Comparison of ENCODE assay signal across 9 cellular contexts in the genomic region with DNA sequence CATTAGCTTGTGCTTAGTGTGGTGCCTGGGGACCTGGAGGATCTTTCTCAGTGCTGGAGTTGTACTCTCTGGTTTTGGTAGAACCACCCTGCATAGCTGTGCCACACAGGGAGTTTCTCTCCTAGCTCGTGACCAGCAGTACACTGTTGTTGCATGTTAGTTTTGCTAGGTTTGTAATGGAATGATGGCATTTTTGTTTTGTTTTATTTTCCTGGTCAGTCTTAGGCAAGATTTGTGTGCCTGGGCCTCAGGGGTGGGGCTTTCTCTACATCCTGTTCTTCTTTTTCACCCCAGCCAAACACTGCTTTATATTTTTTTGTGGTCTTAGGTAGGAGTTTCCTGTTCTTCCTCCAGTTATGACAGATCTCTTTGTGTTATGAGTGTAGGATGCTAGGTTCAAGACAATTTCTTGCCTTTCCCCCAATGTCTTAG.
A peak's percentile ranks its signal among the peaks of the same experiment; 100 is the strongest.
DNase-seq lines count a peak whose midpoint lies in the region; ATAC-seq, FAIRE-seq and TF ChIP-seq lines count a peak whose summit lies in the region.
"Had no signal": no experiment of that assay in that cellular context is flagged by ENCODE, and none has a peak within 500 bp of the region (broad histone marks: within the 10 kb centered on the region; RNA-seq: fewer than 3 reads in every experiment).

No MANE protein-coding gene starts in this region.

- no peaks in the 10 kb centered on the region for H3K9me1 ChIP-seq in IMR-90 (ENCODE audit: insufficient read depth, low read length)

- no peak overlapping the region; the same call in 1 of the 2 replicates for H4K5ac ChIP-seq in IMR-90 (ENCODE audit: low read depth, low read length)

- no peaks in the 10 kb centered on the region for H3K4me1 ChIP-seq in IMR-90 (ENCODE audit: control insufficient read depth, insufficient read depth, low read length)
- H3K4me1 ChIP-seq in effector memory CD4-positive, alpha-beta T cell (ENCODE audit: control insufficient read depth, insufficient read depth, low read length, poor library complexity, severe bottlenecking) = peaks cover 5% of the 10 kb centered on the region

- no peak overlapping the region for H2AK5ac ChIP-seq in IMR-90 (ENCODE audit: low read depth, low read length)

- no peaks in the 10 kb centered on the region for H4K20me1 ChIP-seq in IMR-90 (ENCODE audit: insufficient read depth, low read length)

- peaks cover 3% of the 10 kb centered on the region; the same call in 1 of the 2 replicates for H3K9me3 ChIP-seq in IMR-90 (ENCODE audit: control insufficient read depth, insufficient read depth, low read length)
- no peaks in the 10 kb centered on the region for H3K9me3 ChIP-seq in effector memory CD4-positive, alpha-beta T cell (ENCODE audit: control insufficient read depth, low read length)

- no peaks in the 10 kb centered on the region for H3K27me3 ChIP-seq in IMR-90 (ENCODE audit: control insufficient read depth, insufficient read depth, low read length)
- no peaks in the 10 kb centered on the region for H3K27me3 ChIP-seq in effector memory CD4-positive, alpha-beta T cell (replicated peaks; ENCODE audit: control insufficient read depth, insufficient read depth, low read length, poor library complexity, severe bottlenecking)

- DNase-seq in GM12891 (ENCODE audit: insufficient read length, low spot score) = no peak
- no peak for DNase-seq in IMR-90
- DNase-seq in effector memory CD4-positive, alpha-beta T cell = no peak
- DNase-seq in NCI-H748 treated with DMSO at 0.1 percent for 48 hours (lab: John Stamatoyannopoulos, UW) = no peak
- no peak for DNase-seq in urothelium cell line (ENCODE audit: low spot score)
- no peak for DNase-seq in omental fat pad (ENCODE audit: low spot score)
- no peak for DNase-seq in posterior vena cava (ENCODE audit: low spot score)

- H3K23ac ChIP-seq in IMR-90 (ENCODE audit: low read depth, low read length) = no peak overlapping the region

- no peak for TF ChIP-seq CTCF in IMR-90 (conservative IDR thresholded peaks at IDR 0.05; ENCODE audit: low read depth, low read length)
- TF ChIP-seq CTCF in omental fat pad (IDR thresholded peaks at IDR 0.05) = no peak

- H3K36me3 ChIP-seq in IMR-90 (ENCODE audit: control insufficient read depth, insufficient read depth, low read length) = no peaks in the 10 kb centered on the region
- no peaks in the 10 kb centered on the region for H3K36me3 ChIP-seq in effector memory CD4-positive, alpha-beta T cell (ENCODE audit: control insufficient read depth, insufficient read depth, low read length)

- H4K8ac ChIP-seq in IMR-90 (ENCODE audit: low read depth in 2 of 2, low read length in 2 of 2) = peak overlapping the region in 1 of 2 experiments; percentile 32; a peak in 1 of 4 replicates

- BruUV-seq in IMR-90 (replicated peaks; lab: Mats Ljungman, UMichigan) = no TSS peak

- peak overlapping the region; percentile 2; the same call in 1 of the 2 replicates for H2BK20ac ChIP-seq in IMR-90 (ENCODE audit: low read depth, low read length)

- no peak for TF ChIP-seq RAD21 in IMR-90 (IDR thresholded peaks at IDR 0.05; ENCODE audit: low read length)

- intact Hi-C loops in IMR-90 (cut with micrococcal nuclease) = no loop called here
- intact Hi-C loops in posterior vena cava (cut with DNase I) = no loop called here

- CTCF ChIA-PET in IMR-90 (lab: Yijun Ruan, JAX) = interaction anchor here (0.6 to 0.9 kb wide), 3 partner anchors 11 to 156 kb away, joined by 3 to 4 read pairs (median 3); no protein-coding TSS in a partner anchor

- H2BK15ac ChIP-seq in IMR-90 (ENCODE audit: low read depth, low read length) = peak overlapping the region; percentile 10; the same call in 1 of the 3 replicates

- H3K56ac ChIP-seq in IMR-90 (ENCODE audit: extremely low read depth, insufficient read depth, low read length) = no peak overlapping the region

- H3K18ac ChIP-seq in IMR-90 (ENCODE audit: low read depth, low read length) = peak overlapping the region; percentile 4; the same call in 1 of the 2 replicates

- no peak overlapping the region for H2BK5ac ChIP-seq in IMR-90 (ENCODE audit: low read depth, low read length, poor library complexity, severe bottlenecking)

- no peak for TF ChIP-seq POLR2A in GM12891 (IDR thresholded peaks at IDR 0.05; ENCODE audit: low read depth, low read length)
- no peak for TF ChIP-seq POLR2A in IMR-90 (IDR thresholded peaks at IDR 0.05; ENCODE audit: low read depth, low read length)

- no peak overlapping the region for H3K9ac ChIP-seq in IMR-90 (ENCODE audit: low read depth, low read length)

- no peaks in the 10 kb centered on the region for H3K79me1 ChIP-seq in IMR-90 (ENCODE audit: low read depth in 1 of 2, low read length in 2 of 2)

- in situ Hi-C loops in IMR-90 (cut with MboI; ENCODE audit: low sequenced_read_pairs) = no loop called here

- POLR2A ChIA-PET in IMR-90 (lab: Charles Lee; ENCODE audit: unreplicated experiment) = no interaction called here

- no peak overlapping the region for H3K27ac ChIP-seq in IMR-90 (ENCODE audit: insufficient read depth, low read length)
- no peak overlapping the region for H3K27ac ChIP-seq in effector memory CD4-positive, alpha-beta T cell (ENCODE audit: insufficient read depth, low read length, poor library complexity, severe bottlenecking)

- no peak overlapping the region for H4K91ac ChIP-seq in IMR-90 (ENCODE audit: insufficient read depth, low read depth, low read length)

- dilution Hi-C loops in IMR-90 (cut with HindIII; ENCODE audit: low sequenced_read_pairs, unreplicated experiment) = no loop called here

- no peak overlapping the region for H3K4me3 ChIP-seq in IMR-90 (ENCODE audit: insufficient read depth, low read depth, low read length)
- peak overlapping the region; percentile 6 for H3K4me3 ChIP-seq in effector memory CD4-positive, alpha-beta T cell (ENCODE audit: insufficient read depth, low read depth, low read length, poor library complexity, severe bottlenecking)

- no CpG with 5 or more reads among the region's 1 CpG for WGBS in IMR-90 (ENCODE audit: extremely low coverage in 2 of 2, insufficient read length in 1 of 2), 2 experiments

- H3K4ac ChIP-seq in IMR-90 (ENCODE audit: low read depth, low read length) = no peak overlapping the region

- 0 out of 2 replicates have a peak overlapping the region, but pooled peaks have one; percentile 6 for H2BK120ac ChIP-seq in IMR-90 (ENCODE audit: low read depth, low read length)

- H3K4me2 ChIP-seq in IMR-90 (ENCODE audit: low read depth, low read length) = no peak overlapping the region

- no peak overlapping the region; the same call in 1 of the 2 replicates for H3K14ac ChIP-seq in IMR-90 (replicated peaks; ENCODE audit: low read depth, low read length)

- H2AK9ac ChIP-seq in IMR-90 (replicated peaks; ENCODE audit: low read depth, low read length, poor library complexity) = no peak overlapping the region

- FAIRE-seq in GM12891 (lab: Jason Lieb, UNC) (peak; percentile 47), urothelium cell line (lab: Jason Lieb, UNC) (no peak)

- peak overlapping the region; percentile 5 for H2AFZ ChIP-seq in IMR-90 (replicated peaks; ENCODE audit: low read length, poor library complexity)

- ATAC-seq in GM21526 (IDR thresholded peaks at IDR 0.05; ENCODE audit: low FRiP score, unreplicated experiment) (peak; percentile 98), IMR-90 (ENCODE audit: low read depth) (no peak; the same call in 1 of the 2 replicates), omental fat pad (ENCODE audit: low FRiP score) (no peak)
- ATAC-seq: HCT116 had no signal

TF ChIP-seq in GM12891, 5 proteins besides CTCF, POLR2A, EP300 and RAD21:
- peak; percentile 30 for TF ChIP-seq SPI1 (IDR thresholded peaks at IDR 0.05; ENCODE audit: low read depth, low read length)
- no peak for TF ChIP-seq PAX5 (IDR thresholded peaks at IDR 0.05; ENCODE audit: insufficient read depth, low read length, severe bottlenecking)
TF ChIP-seq in GM12891: peak in this region for 1.

TF ChIP-seq in IMR-90, 13 proteins besides CTCF, POLR2A, EP300 and RAD21:
- TF ChIP-seq CEBPB (IDR thresholded peaks at IDR 0.05; ENCODE audit: low read depth, low read length) (no peak), SMC3 (IDR thresholded peaks at IDR 0.05; ENCODE audit: low read depth, low read length) (no peak), NFE2L2 (IDR thresholded peaks at IDR 0.05; ENCODE audit: low read depth, low read length) (no peak), CHD1 (IDR thresholded peaks at IDR 0.05; ENCODE audit: low read depth, low read length) (no peak), MAZ (IDR thresholded peaks at IDR 0.05; ENCODE audit: borderline replicate concordance, low read depth, low read length) (no peak), FOS (IDR thresholded peaks at IDR 0.05; ENCODE audit: low read depth, low read length) (no peak), RFX5 (IDR thresholded peaks at IDR 0.05; ENCODE audit: low read depth, low read length) (no peak), BHLHE40 (IDR thresholded peaks at IDR 0.05; ENCODE audit: low read depth, low read length) (no peak), MAFK (IDR thresholded peaks at IDR 0.05; ENCODE audit: low read depth, low read length) (no peak), RCOR1 (IDR thresholded peaks at IDR 0.05; ENCODE audit: insufficient replicate concordance, low read length) (no peak), MXI1 (IDR thresholded peaks at IDR 0.05; ENCODE audit: borderline replicate concordance, low read depth, low read length) (no peak)
- TF ChIP-seq, protein P1, sequence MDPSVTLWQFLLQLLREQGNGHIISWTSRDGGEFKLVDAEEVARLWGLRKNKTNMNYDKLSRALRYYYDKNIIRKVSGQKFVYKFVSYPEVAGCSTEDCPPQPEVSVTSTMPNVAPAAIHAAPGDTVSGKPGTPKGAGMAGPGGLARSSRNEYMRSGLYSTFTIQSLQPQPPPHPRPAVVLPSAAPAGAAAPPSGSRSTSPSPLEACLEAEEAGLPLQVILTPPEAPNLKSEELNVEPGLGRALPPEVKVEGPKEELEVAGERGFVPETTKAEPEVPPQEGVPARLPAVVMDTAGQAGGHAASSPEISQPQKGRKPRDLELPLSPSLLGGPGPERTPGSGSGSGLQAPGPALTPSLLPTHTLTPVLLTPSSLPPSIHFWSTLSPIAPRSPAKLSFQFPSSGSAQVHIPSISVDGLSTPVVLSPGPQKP (IDR thresholded peaks at IDR 0.05; ENCODE audit: borderline replicate concordance, low read depth, low read length) = no peak
- TF ChIP-seq, protein P2, sequence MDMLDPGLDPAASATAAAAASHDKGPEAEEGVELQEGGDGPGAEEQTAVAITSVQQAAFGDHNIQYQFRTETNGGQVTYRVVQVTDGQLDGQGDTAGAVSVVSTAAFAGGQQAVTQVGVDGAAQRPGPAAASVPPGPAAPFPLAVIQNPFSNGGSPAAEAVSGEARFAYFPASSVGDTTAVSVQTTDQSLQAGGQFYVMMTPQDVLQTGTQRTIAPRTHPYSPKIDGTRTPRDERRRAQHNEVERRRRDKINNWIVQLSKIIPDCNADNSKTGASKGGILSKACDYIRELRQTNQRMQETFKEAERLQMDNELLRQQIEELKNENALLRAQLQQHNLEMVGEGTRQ (IDR thresholded peaks at IDR 0.05; ENCODE audit: low read depth, low read length) = no peak
